ENCODE assay signal across 10 cellular contexts in the genomic region with DNA sequence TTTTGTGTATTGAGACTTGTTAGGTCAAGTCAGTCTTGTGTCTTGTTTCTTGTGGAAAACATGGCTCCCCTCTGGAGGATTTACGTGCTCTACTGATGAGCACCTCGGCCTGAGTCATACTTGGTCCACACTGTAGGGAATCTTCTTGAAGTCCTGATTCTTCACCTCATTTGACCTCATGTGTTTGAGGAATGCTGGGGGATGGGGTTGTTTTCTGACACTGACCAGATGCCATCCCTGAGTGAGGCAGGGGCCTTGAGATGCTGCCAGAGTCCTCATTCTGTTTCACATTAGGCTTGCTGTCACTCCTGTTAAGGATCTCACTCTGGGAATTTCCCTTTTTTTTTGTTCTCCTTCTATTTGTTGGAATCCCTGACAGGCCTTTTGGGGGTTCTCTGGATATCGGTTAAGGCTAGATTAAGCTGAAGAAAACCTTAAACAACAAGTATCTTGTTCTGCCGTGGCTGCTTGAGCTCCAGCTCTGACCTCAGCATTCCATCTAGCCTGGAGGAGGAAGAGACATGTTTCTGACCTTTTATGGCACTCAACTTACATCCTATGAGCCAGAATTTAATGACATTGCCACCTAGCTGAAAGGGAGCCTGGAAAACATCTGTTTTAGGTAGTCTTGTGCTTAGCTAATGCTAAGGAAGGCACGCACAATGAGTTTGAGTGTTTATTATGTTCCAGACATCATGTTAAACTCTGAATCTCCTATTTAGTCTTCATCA. TPM values are rescaled to one million over a fixed set of nuclear protein-coding genes. Genes with fewer than 3 reads are reported as not detected.
A peak's percentile ranks its signal among the peaks of the same experiment; 100 is the strongest.
DNase-seq lines count a peak whose midpoint lies in the region; ATAC-seq and TF ChIP-seq lines count a peak whose summit lies in the region.
"Had no signal": no experiment of that assay in that cellular context is flagged by ENCODE, and none has a peak within 500 bp of the region (broad histone marks: within the 10 kb centered on the region; RNA-seq: fewer than 3 reads in every experiment).

No MANE protein-coding gene starts in this region.

- H2AFZ ChIP-seq in osteoblast (ENCODE audit: low read length) = no peak overlapping the region

- no peaks in the 10 kb centered on the region for H3K79me2 ChIP-seq in osteoblast (ENCODE audit: insufficient read depth, low read length)

- H3K4me3 ChIP-seq in RWPE2 (ENCODE audit: severe bottlenecking) (no peak overlapping the region), osteoblast (ENCODE audit: insufficient read depth, low read length) (no peak overlapping the region), lower lobe of right lung (no peak overlapping the region)
- H3K4me3 ChIP-seq: gastrocnemius medialis had no signal

- peak; percentile 41 for DNase-seq in Daoy (ENCODE audit: low read depth)
- DNase-seq in RWPE2 (ENCODE audit: low spot score) = no peak
- peak; percentile 81 for DNase-seq in fibroblast of gingiva (ENCODE audit: low read depth)
- peak; percentile 95 for DNase-seq in osteoblast (ENCODE audit: insufficient read length, low spot score, missing footprints)
- DNase-seq in lower lobe of right lung = no peak
- no peak for DNase-seq in NCI-H2196 treated with DMSO at 0.1 percent for 48 hours (lab: John Stamatoyannopoulos, UW; ENCODE audit: unreplicated experiment)
- no peak for DNase-seq in posterior vena cava (ENCODE audit: low spot score)
- DNase-seq: activated gamma-delta T cell treated with Interleukin-2 at 50 U/mL for 16 hours, gastrocnemius medialis had no signal

- intact Hi-C loops in lower lobe of right lung (cut with DNase I) = no loop called here
- intact Hi-C loops in posterior vena cava (cut with DNase I) = no loop called here

- no peaks in the 10 kb centered on the region for H4K20me1 ChIP-seq in osteoblast (ENCODE audit: insufficient read depth, low read length)

- no peak for TF ChIP-seq CTCF in RWPE2 (IDR thresholded peaks at IDR 0.05; ENCODE audit: poor library complexity, severe bottlenecking)
- no peak for TF ChIP-seq CTCF in osteoblast (IDR thresholded peaks at IDR 0.05; ENCODE audit: extremely low read depth, low read depth, low read length)
- TF ChIP-seq CTCF in lower lobe of right lung (IDR thresholded peaks at IDR 0.05) = no peak

- peak overlapping the region; percentile 4 for H3K4me2 ChIP-seq in osteoblast (ENCODE audit: insufficient read depth, low read length)

- no peaks in the 10 kb centered on the region for H3K27me3 ChIP-seq in RWPE2 (ENCODE audit: insufficient read depth, poor library complexity, severe bottlenecking)
- no peaks in the 10 kb centered on the region for H3K27me3 ChIP-seq in osteoblast (ENCODE audit: insufficient read depth, low read length)
- no peaks in the 10 kb centered on the region for H3K27me3 ChIP-seq in lower lobe of right lung (ENCODE audit: low read depth)
- H3K27me3 ChIP-seq: gastrocnemius medialis had no signal

- peak overlapping the region; percentile 19 for H3K27ac ChIP-seq in RWPE2 (ENCODE audit: poor library complexity, severe bottlenecking)
- peak overlapping the region; percentile 60 for H3K27ac ChIP-seq in osteoblast (ENCODE audit: low read depth, low read length)
- no peak overlapping the region for H3K27ac ChIP-seq in lower lobe of right lung

- ATAC-seq in RWPE2 (ENCODE audit: low read depth) (peak; percentile 20; the same call in 2 of the 3 replicates), lower lobe of right lung (no peak), GM21528 (IDR thresholded peaks at IDR 0.05; ENCODE audit: low FRiP score, unreplicated experiment) (no peak)
- ATAC-seq: gastrocnemius medialis had no signal

- peaks cover 100% of the 10 kb centered on the region for H3K36me3 ChIP-seq in RWPE2 (ENCODE audit: low read depth)
- peaks cover 62% of the 10 kb centered on the region for H3K36me3 ChIP-seq in osteoblast (ENCODE audit: insufficient read depth, low read length)
- peaks cover 100% of the 10 kb centered on the region for H3K36me3 ChIP-seq in lower lobe of right lung

- no peaks in the 10 kb centered on the region for H3K4me1 ChIP-seq in RWPE2 (ENCODE audit: insufficient read depth, poor library complexity, severe bottlenecking)
- peaks cover 21% of the 10 kb centered on the region for H3K4me1 ChIP-seq in osteoblast (ENCODE audit: insufficient read depth, low read length)
- H3K4me1 ChIP-seq in lower lobe of right lung = no peaks in the 10 kb centered on the region
- H3K4me1 ChIP-seq: gastrocnemius medialis had no signal

- H3K9me3 ChIP-seq in RWPE2 (ENCODE audit: severe bottlenecking) = no peaks in the 10 kb centered on the region
- H3K9me3 ChIP-seq in osteoblast (ENCODE audit: low read depth, low read length) = peaks cover 2% of the 10 kb centered on the region
- H3K9me3 ChIP-seq in lower lobe of right lung = no peaks in the 10 kb centered on the region
- H3K9me3 ChIP-seq: gastrocnemius medialis had no signal

RNA-seq across cellular contexts. Expression of a gene that starts 20.6 kb away (rescaled TPM):
- 84.9 and 90.0 TPM in 2 replicates for total RNA-seq in Daoy (2014; rRNA removed; shearing (Covaris generic))
- total RNA-seq in osteoblast (12.3 and 12.4 TPM in 2 replicates), lower lobe of right lung (27.1 TPM), posterior vena cava (10 to 100 TPM; 19.2 to 24.4 TPM)

RNA-seq across cellular contexts. Expression of a gene that starts 34.6 kb away (rescaled TPM):
- not detected in 2 replicates for total RNA-seq in Daoy (2014; rRNA removed; shearing (Covaris generic))
- 21.4 and 83.4 TPM in 2 replicates for total RNA-seq in osteoblast
- 4,221 TPM for total RNA-seq in lower lobe of right lung
- 100 to 1,000 TPM; 279 to 566 TPM for total RNA-seq in posterior vena cava

Comparison
In these comparisons a context has a peak if more than half of its experiments do, and no peak if none do; other contexts are left out.
1. DNase-seq: peak in Daoy (single experiment), fibroblast of gingiva (single experiment) and osteoblast (single experiment); none in RWPE2 (single experiment), lower lobe of right lung (single experiment), NCI-H2196 treated with DMSO at 0.1 percent for 48 hours (single experiment) and posterior vena cava (single experiment).
2. RNA of a gene that starts 34.6 kb away (total RNA-seq): 4,221 TPM in lower lobe of right lung (single experiment), 279 to 566 TPM in posterior vena cava and 21.4 to 83.4 TPM in osteoblast; not detected in Daoy; every median in the first group is over 10 times any median in the second.